ENCODE assay signal across 18 cellular contexts in the genomic region with DNA sequence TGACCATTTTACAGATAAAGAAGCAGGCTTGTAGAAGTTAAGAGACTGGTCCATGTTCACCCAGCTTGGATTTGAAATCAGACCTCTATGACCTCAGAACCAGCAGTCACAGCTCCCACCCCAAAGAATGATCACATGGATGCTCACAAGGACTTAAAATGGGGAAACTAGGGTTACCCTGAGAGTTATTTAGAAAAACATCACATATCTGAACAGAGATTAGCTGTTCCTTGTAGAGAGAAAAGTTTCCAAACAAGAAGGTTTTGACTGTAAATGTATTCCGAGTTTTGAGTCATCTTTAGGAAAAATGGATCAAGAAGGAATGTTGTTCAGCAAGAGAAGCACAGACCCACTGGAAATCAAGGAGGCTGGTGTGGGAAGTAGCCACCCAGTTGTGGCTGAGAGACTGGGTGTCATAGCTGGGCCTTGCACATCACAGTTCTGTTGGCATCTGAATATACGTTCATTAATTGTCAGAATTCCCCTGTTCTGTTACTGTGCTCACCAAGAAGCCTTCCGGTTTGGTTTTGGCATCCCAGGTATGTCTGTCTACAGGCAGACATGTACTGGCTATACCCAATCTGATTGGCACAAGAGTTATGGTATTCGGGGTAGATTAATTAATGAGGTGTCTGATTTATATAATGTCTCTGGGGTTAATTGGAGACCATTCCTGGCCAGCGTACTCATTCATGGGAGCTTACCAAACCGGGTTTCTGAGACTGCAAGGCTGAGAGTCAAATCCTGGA.
"Had no signal": no experiment of that assay in that cellular context is flagged by ENCODE, and none has a peak within 500 bp of the region (broad histone marks: within the 10 kb centered on the region; RNA-seq: fewer than 3 reads in every experiment).

No MANE protein-coding gene starts in this region.

- H3K4me3 Mint-ChIP-seq: activated CD8-positive, alpha-beta memory T cell treated with anti-CD3 and anti-CD28 coated beads, Interleukin-2, amount 10 ng/mL, durations not matched to agents 7 days and 5 days; activated naive CD4-positive, alpha-beta T cell treated with anti-CD3 and anti-CD28 coated beads, Interleukin-2, amount 50 U/mL, for 24 hours; activated T-cell treated with anti-CD3 and anti-CD28 coated beads, Interleukin-2, amount 50 U/mL, for 24 hours; mesothelial cell of epicardium; naive B cell had no signal

- H3K36me3 Mint-ChIP-seq: activated CD8-positive, alpha-beta memory T cell treated with anti-CD3 and anti-CD28 coated beads, Interleukin-2, amount 10 ng/mL, durations not matched to agents 7 days and 5 days; activated naive CD4-positive, alpha-beta T cell treated with anti-CD3 and anti-CD28 coated beads, Interleukin-2, amount 50 U/mL, for 24 hours; mesothelial cell of epicardium; naive B cell had no signal

- H3K4me1 Mint-ChIP-seq: activated CD8-positive, alpha-beta memory T cell treated with anti-CD3 and anti-CD28 coated beads, Interleukin-2, amount 10 ng/mL, durations not matched to agents 7 days and 5 days; activated naive CD4-positive, alpha-beta T cell treated with anti-CD3 and anti-CD28 coated beads, Interleukin-2, amount 50 U/mL, for 24 hours had no signal

- H3K27ac Mint-ChIP-seq: activated CD8-positive, alpha-beta memory T cell treated with anti-CD3 and anti-CD28 coated beads, Interleukin-2, amount 10 ng/mL, durations not matched to agents 7 days and 5 days; activated naive CD4-positive, alpha-beta T cell treated with anti-CD3 and anti-CD28 coated beads, Interleukin-2, amount 50 U/mL, for 24 hours; activated T-cell treated with anti-CD3 and anti-CD28 coated beads, Interleukin-2, amount 50 U/mL, for 24 hours; mesothelial cell of epicardium had no signal

- H3K27me3 ChIP-seq: dorsolateral prefrontal cortex, esophagus squamous epithelium, heart right ventricle, neutrophil, uterus had no signal

- H3K9me3 Mint-ChIP-seq: activated naive CD4-positive, alpha-beta T cell treated with anti-CD3 and anti-CD28 coated beads, Interleukin-2, amount 50 U/mL, for 24 hours; activated T-cell treated with anti-CD3 and anti-CD28 coated beads, Interleukin-2, amount 50 U/mL, for 24 hours; mesothelial cell of epicardium had no signal

- H3K36me3 ChIP-seq: esophagus squamous epithelium, heart right ventricle, neutrophil, uterus had no signal

- H3K9me3 ChIP-seq: esophagus squamous epithelium, heart right ventricle, neutrophil, uterus had no signal

- H3K4me3 ChIP-seq: dorsolateral prefrontal cortex, esophagus squamous epithelium, heart right ventricle, uterus had no signal

- DNase-seq: activated CD4-positive, alpha-beta T cell treated with anti-CD3 and anti-CD28 coated beads, Interleukin-2, amount 50 U/mL, for 48 hours; activated CD4-positive, CD25-positive, alpha-beta regulatory T cell treated with anti-CD3 and anti-CD28 coated beads, Interleukin-2, amount 50 U/mL, for 72 hours; activated CD8-positive, alpha-beta memory T cell treated with anti-CD3 and anti-CD28 coated beads, Interleukin-2, amount 10 ng/mL, durations not matched to agents 7 days and 5 days; activated effector memory CD4-positive, alpha-beta T cell treated with Interleukin-2 at 50 U/mL for 16 hours; activated T-cell treated with anti-CD3 and anti-CD28 coated beads, Interleukin-2, amount 50 U/mL, for 24 hours; amniotic stem cell; dorsolateral prefrontal cortex; esophagus squamous epithelium; heart right ventricle; kidney glomerular epithelial cell; naive B cell; stimulated activated CD4-positive, alpha-beta T cell treated with anti-CD3 and anti-CD28 coated beads, Interleukin-12 subunit alpha, Interleukin-12 subunit beta, amount 100 ng/mL, for 4 hours; stimulated activated naive CD4-positive, alpha-beta T cell treated with Interleukin-2 at 50 U/mL for 16 hours; uterus had no signal

- ATAC-seq: activated CD8-positive, alpha-beta memory T cell treated with anti-CD3 and anti-CD28 coated beads, Interleukin-2, amount 10 ng/mL, durations not matched to agents 7 days and 5 days; heart right ventricle; sciatic nerve had no signal

- H3K27ac ChIP-seq: dorsolateral prefrontal cortex, neutrophil, uterus had no signal

- H3K4me1 ChIP-seq: uterus had no signal
